In the genomic region with DNA sequence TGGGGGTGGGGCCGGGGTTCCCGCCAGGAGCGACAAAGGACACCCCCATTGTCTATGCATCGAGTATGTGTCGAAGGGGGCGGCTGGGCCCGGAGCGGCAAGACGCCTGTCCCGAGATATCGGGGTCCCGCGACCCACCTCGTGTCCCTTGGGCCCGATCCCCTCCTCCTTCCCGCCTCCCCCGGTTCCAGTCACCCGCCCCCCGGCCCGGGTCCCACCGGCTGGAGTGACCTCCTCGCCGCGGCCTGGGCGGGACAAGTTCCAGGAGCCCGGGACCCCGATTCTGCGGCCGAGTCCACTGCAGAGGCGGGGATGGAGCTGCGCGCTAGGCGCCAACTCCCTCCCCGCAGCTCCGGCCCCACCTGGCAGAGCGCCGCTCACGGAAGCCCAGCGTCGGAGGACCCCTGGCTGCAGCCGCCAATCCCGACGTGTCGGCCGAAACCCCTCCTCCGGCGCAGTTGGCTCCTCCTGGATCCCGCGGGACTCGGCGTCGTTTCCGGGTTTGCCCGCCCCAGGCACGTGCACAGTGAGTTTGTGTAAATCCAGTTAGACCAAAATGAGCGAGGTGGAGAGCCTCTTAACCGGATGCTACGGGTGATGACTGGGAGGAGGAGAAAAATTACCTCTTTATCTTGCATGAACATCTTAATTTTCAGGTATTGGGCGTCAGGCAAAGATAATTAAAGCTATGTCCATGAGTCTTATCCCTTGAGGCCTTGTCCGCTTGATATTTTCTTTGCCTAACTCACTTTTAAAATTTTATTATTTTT, we compare ENCODE assay signal across 8 cellular contexts. TPM values are rescaled to one million over a fixed set of nuclear protein-coding genes. Genes with fewer than 3 reads are reported as not detected.
DNase-seq lines count a peak whose midpoint lies in the region; ATAC-seq, FAIRE-seq and TF ChIP-seq lines count a peak whose summit lies in the region.

Gene NMRAL1, minus strand, starts transcription at position 434 of the 770 bp plus-strand sequence. CDS start 493 bp downstream, outside the sequence.

- dilution Hi-C loops in keratinocyte (cut with MboI; ENCODE audit: extremely low pct_ligation_motif_present, low sequenced_read_pairs), result no loop called here

- H3K27ac ChIP-seq in keratinocyte (ENCODE audit: control insufficient read depth, insufficient read depth, low read length), result peak within 1 kb of the TSS; percentile 66

- H4K20me1 ChIP-seq in keratinocyte (ENCODE audit: control insufficient read depth, extremely low read depth, insufficient read depth, low read length), result no peaks in the 10 kb centered on the region

- peaks cover 48% of the 10 kb centered on the region for H3K79me2 ChIP-seq in keratinocyte (ENCODE audit: control insufficient read depth, insufficient read depth, low read length)

- FAIRE-seq in keratinocyte (lab: Jason Lieb, UNC), result no peak

- peak within 1 kb of the TSS; percentile 83 for H3K9ac ChIP-seq in keratinocyte (ENCODE audit: control insufficient read depth, extremely low read depth, insufficient read depth, low read length)

- no peaks in the 10 kb centered on the region for H3K9me3 ChIP-seq in keratinocyte (ENCODE audit: control insufficient read depth, low read depth, low read length)

- no peak for TF ChIP-seq CTCF in keratinocyte (optimal IDR thresholded peaks at IDR 0.05 in 1 of 3, IDR thresholded peaks at IDR 0.05 in 1 of 3, conservative IDR thresholded peaks at IDR 0.05 in 1 of 3; ENCODE audit: extremely low read depth in 1 of 3, insufficient read depth in 2 of 3, low read length in 3 of 3)

- no peaks in the 10 kb centered on the region for H3K9me1 ChIP-seq in keratinocyte (ENCODE audit: control insufficient read depth, extremely low read depth, insufficient read depth, low read length)

- peak; percentile 89 for DNase-seq in ELR (ENCODE audit: low read depth)
- peak; percentile 93 for DNase-seq in NCI-H345 treated with DMSO at 0.1 percent for 48 hours (lab: John Stamatoyannopoulos, UW; ENCODE audit: unreplicated experiment)
- peak; percentile 67 for DNase-seq in activated CD4-positive, alpha-beta T cell treated with anti-CD3 and anti-CD28 coated beads for 1 hour
- DNase-seq in cerebellar cortex (ENCODE audit: low spot score), result peak; percentile 88
- no peak for DNase-seq in keratinocyte (ENCODE audit: low read depth, low spot score)
- peak; percentile 49 to 73 for DNase-seq in stimulated activated CD4-positive, alpha-beta T cell treated with anti-CD3 and anti-CD28 coated beads, Interleukin-15, amount 100 ng/mL, for 1 hour (ENCODE audit: low read depth in 1 of 2, low spot score in 1 of 2)
- no peak for DNase-seq in middle frontal gyrus (ENCODE audit: extremely low spot score, low spot score)

- ATAC-seq in HG02678 (IDR thresholded peaks at IDR 0.05; ENCODE audit: unreplicated experiment), result peak; percentile 46

- peak within 1 kb of the TSS; percentile 62 to 83 (median 77) for H3K4me3 ChIP-seq in keratinocyte (ENCODE audit: control insufficient read depth in 2 of 3, extremely low read depth in 1 of 3, insufficient read depth in 2 of 3, low read depth in 1 of 3, low read length in 3 of 3)

- peak within 1 kb of the TSS; percentile 87 for H3K4me2 ChIP-seq in keratinocyte (ENCODE audit: control insufficient read depth, extremely low read depth, insufficient read depth, low read depth, low read length)

- peak within 1 kb of the TSS; percentile 80 for H2AFZ ChIP-seq in keratinocyte (ENCODE audit: control insufficient read depth, low read length)

- H3K4me1 ChIP-seq in keratinocyte (ENCODE audit: control insufficient read depth, extremely low read depth, insufficient read depth, low read length), result peaks cover 37% of the 10 kb centered on the region

- H3K27me3 ChIP-seq in keratinocyte (ENCODE audit: control insufficient read depth, extremely low read depth, insufficient read depth, low read length), result no peaks in the 10 kb centered on the region

- H3K36me3 ChIP-seq in keratinocyte (ENCODE audit: control insufficient read depth in 2 of 2, extremely low read depth in 1 of 2, insufficient read depth in 2 of 2, low read length in 2 of 2), result peaks cover 1 to 2% of the 10 kb centered on the region in 2 experiments

RNA-seq across cellular contexts. Expression of gene NMRAL1, which starts in this region (rescaled TPM):
- 39.5 to 61.6 TPM (median 48.7 TPM) in 3 replicates for polyA plus RNA-seq in keratinocyte
- polyA plus RNA-seq in keratinocyte (2011; ENCODE audit: low read depth), result 22.0 TPM
- polyA plus RNA-seq in keratinocyte (2011; cell fraction: cytosol; rRNA removed), result 60.7 and 94.2 TPM in 2 replicates
- polyA plus RNA-seq in keratinocyte (2011; cell fraction: nucleus; rRNA removed), result 60.8 and 80.8 TPM in 2 replicates
- polyA plus RNA-seq in keratinocyte (2012; ENCODE audit: low replicate concordance), result 25.5 and 55.0 TPM in 2 replicates
- polyA minus RNA-seq in keratinocyte, result 52.5 to 75.8 TPM (median 55.4 TPM) in 3 replicates
- 64.5 TPM for polyA minus RNA-seq in keratinocyte (2011; cell fraction: cytosol; rRNA and poly(A)+ RNA removed)
- polyA minus RNA-seq in keratinocyte (2011; cell fraction: nucleus; rRNA and poly(A)+ RNA removed), result 18.3 and 21.3 TPM in 2 replicates

Comparison
In these comparisons a context has a peak if more than half of its experiments do, and no peak if none do; other contexts are left out.
1. DNase-seq: peak in ELR (single experiment), NCI-H345 treated with DMSO at 0.1 percent for 48 hours (single experiment), activated CD4-positive, alpha-beta T cell treated with anti-CD3 and anti-CD28 coated beads for 1 hour (single experiment), cerebellar cortex (single experiment) and stimulated activated CD4-positive, alpha-beta T cell treated with anti-CD3 and anti-CD28 coated beads, Interleukin-15, amount 100 ng/mL, for 1 hour (2 of 2); none in keratinocyte (single experiment) and middle frontal gyrus (single experiment).